Comparison of ENCODE assay signal across 12 cellular contexts in genomic region chr3:12308517-12308916, GRCh38. TPM values are rescaled to one million over a fixed set of nuclear protein-coding genes. Genes with fewer than 3 reads are reported as not detected.
DNase-seq lines count a peak whose midpoint lies in the region; ATAC-seq, FAIRE-seq and TF ChIP-seq lines count a peak whose summit lies in the region.
"Had no signal": no experiment of that assay in that cellular context is flagged by ENCODE, and none has a peak within 500 bp of the region (broad histone marks: within the 10 kb centered on the region; RNA-seq: fewer than 3 reads in every experiment).

No MANE protein-coding gene starts in this region.

- peaks cover 48% of the 10 kb centered on the region for H3K79me2 ChIP-seq in ACC112 (ENCODE audit: control insufficient read depth, insufficient read depth, low read length, unreplicated experiment)
- H3K79me2 ChIP-seq in keratinocyte (ENCODE audit: control insufficient read depth, insufficient read depth, low read length): no peaks in the 10 kb centered on the region

- H3K9me3 ChIP-seq in HEK293 (ENCODE audit: control insufficient read depth, insufficient read depth, low read depth, low read length) (no peaks in the 10 kb centered on the region), keratinocyte (ENCODE audit: control insufficient read depth, low read depth, low read length) (peaks cover 1% of the 10 kb centered on the region)

- no peak overlapping the region for H2AFZ ChIP-seq in ACC112 (ENCODE audit: low read length, unreplicated experiment)
- H2AFZ ChIP-seq in keratinocyte (ENCODE audit: control insufficient read depth, low read length): no peak overlapping the region

- no peak for FAIRE-seq in keratinocyte (lab: Jason Lieb, UNC)

- dilution Hi-C loops in keratinocyte (cut with MboI; ENCODE audit: extremely low pct_ligation_motif_present, low sequenced_read_pairs): no loop called here

- no peaks in the 10 kb centered on the region for H4K20me1 ChIP-seq in keratinocyte (ENCODE audit: control insufficient read depth, extremely low read depth, insufficient read depth, low read length)

- DNase-seq in amniotic epithelial cell (ENCODE audit: low read depth) (peak; percentile 89), keratinocyte (ENCODE audit: low read depth, low spot score) (peak; percentile 33), hypothalamus (lab: John Stamatoyannopoulos, UW) (no peak), ureter (ENCODE audit: low spot score) (no peak), NCI-H1694 (lab: John Stamatoyannopoulos, UW) (no peak)
- DNase-seq: activated CD4-positive, alpha-beta T cell treated with anti-CD3 and anti-CD28 coated beads, Interleukin-2, amount 50 U/mL, for 4 hours; aorta; NCI-H187 treated with DMSO at 0.1 percent for 48 hours had no signal

- TF ChIP-seq CTCF in HEK293 (tag by site-specific recombination; IDR thresholded peaks at IDR 0.05): no peak
- TF ChIP-seq CTCF in keratinocyte (optimal IDR thresholded peaks at IDR 0.05 in 1 of 3, IDR thresholded peaks at IDR 0.05 in 1 of 3, conservative IDR thresholded peaks at IDR 0.05 in 1 of 3; ENCODE audit: extremely low read depth in 1 of 3, insufficient read depth in 2 of 3, low read length in 3 of 3): no peak

- ATAC-seq in GM18858 (IDR thresholded peaks at IDR 0.05; ENCODE audit: unreplicated experiment): no peak
- ATAC-seq: Right ventricle myocardium inferior had no signal

- H3K27ac ChIP-seq in ACC112 (ENCODE audit: low read depth, low read length) (peak overlapping the region; percentile 86), HEK293 (ENCODE audit: extremely low read depth, low read depth, low read length) (no peak overlapping the region), keratinocyte (ENCODE audit: control insufficient read depth, insufficient read depth, low read length) (peak overlapping the region; percentile 41)

- H3K4me3 ChIP-seq in ACC112 (ENCODE audit: low read depth, low read length): no peak overlapping the region
- H3K4me3 ChIP-seq in HEK293 (ENCODE audit: low read depth, low read length): no peak overlapping the region
- H3K4me3 ChIP-seq in keratinocyte (ENCODE audit: control insufficient read depth in 2 of 3, extremely low read depth in 1 of 3, insufficient read depth in 2 of 3, low read depth in 1 of 3, low read length in 3 of 3): no peak overlapping the region

- H3K36me3 ChIP-seq in ACC112 (ENCODE audit: insufficient read depth, low read length) (peaks cover 15% of the 10 kb centered on the region; the same call in 1 of the 2 replicates), HEK293 (ENCODE audit: control insufficient read depth in 2 of 2, insufficient read depth in 1 of 2, low read length in 2 of 2) (no peaks in the 10 kb centered on the region), keratinocyte (ENCODE audit: control insufficient read depth in 2 of 2, extremely low read depth in 1 of 2, insufficient read depth in 2 of 2, low read length in 2 of 2) (no peaks in the 10 kb centered on the region)

- H3K9ac ChIP-seq in keratinocyte (ENCODE audit: control insufficient read depth, extremely low read depth, insufficient read depth, low read length): no peak overlapping the region

- no peaks in the 10 kb centered on the region for H3K9me1 ChIP-seq in keratinocyte (ENCODE audit: control insufficient read depth, extremely low read depth, insufficient read depth, low read length)

- H3K4me2 ChIP-seq in keratinocyte (ENCODE audit: control insufficient read depth, extremely low read depth, insufficient read depth, low read depth, low read length): no peak overlapping the region

- POLR2A ChIA-PET in HEK293 (lab: Yijun Ruan, JAX): no interaction called here

- CTCF ChIA-PET in HEK293 (lab: Yijun Ruan, JAX): no interaction called here

- H3K27me3 ChIP-seq in ACC112 (ENCODE audit: insufficient read depth, low read length) (no peaks in the 10 kb centered on the region), keratinocyte (ENCODE audit: control insufficient read depth, extremely low read depth, insufficient read depth, low read length) (no peaks in the 10 kb centered on the region)

- H3K4me1 ChIP-seq in ACC112 (ENCODE audit: control insufficient read depth, insufficient read depth, low read length, unreplicated experiment): peaks cover 52% of the 10 kb centered on the region
- no peaks in the 10 kb centered on the region for H3K4me1 ChIP-seq in HEK293 (ENCODE audit: control insufficient read depth, insufficient read depth, low read length)
- H3K4me1 ChIP-seq in keratinocyte (ENCODE audit: control insufficient read depth, extremely low read depth, insufficient read depth, low read length): peaks cover 21% of the 10 kb centered on the region

TF ChIP-seq in HEK293, 187 proteins besides CTCF, POLR2A, EP300 and RAD21:
- TF ChIP-seq ZNF776 (tag by site-specific recombination; IDR thresholded peaks at IDR 0.05; ENCODE audit: borderline replicate concordance) (no peak), ZNF112 (tag by site-specific recombination; IDR thresholded peaks at IDR 0.05) (peak; percentile 97)

RNA-seq across cellular contexts. Expression of gene PPARG, which starts 19.6 kb away (rescaled TPM):
- 2.4 to 6.1 TPM (median 3.1 TPM) in 3 replicates for polyA plus RNA-seq in keratinocyte
- polyA plus RNA-seq in keratinocyte (2011; ENCODE audit: low read depth): 0.64 TPM
- polyA plus RNA-seq in keratinocyte (2011; cell fraction: cytosol; rRNA removed): 3.8 and 4.8 TPM in 2 replicates
- 2.7 and 3.1 TPM in 2 replicates for polyA plus RNA-seq in keratinocyte (2011; cell fraction: nucleus; rRNA removed)
- polyA plus RNA-seq in keratinocyte (2012; ENCODE audit: low replicate concordance): 1.9 and 2.0 TPM in 2 replicates
- polyA minus RNA-seq in keratinocyte: 2.4 to 5.1 TPM (median 4.3 TPM) in 3 replicates
- 5.8 TPM for polyA minus RNA-seq in keratinocyte (2011; cell fraction: cytosol; rRNA and poly(A)+ RNA removed)
- polyA minus RNA-seq in keratinocyte (2011; cell fraction: nucleus; rRNA and poly(A)+ RNA removed): 2.5 and 2.7 TPM in 2 replicates
- total RNA-seq in ureter: 214 TPM

Comparison
In these comparisons a context has a peak if more than half of its experiments do, and no peak if none do; other contexts are left out.
1. DNase-seq: peak in amniotic epithelial cell (single experiment) and keratinocyte (single experiment); none in hypothalamus (0 of 51), ureter (single experiment) and NCI-H1694 (single experiment).